ENCODE assay signal across 1 cellular context in the genomic region with DNA sequence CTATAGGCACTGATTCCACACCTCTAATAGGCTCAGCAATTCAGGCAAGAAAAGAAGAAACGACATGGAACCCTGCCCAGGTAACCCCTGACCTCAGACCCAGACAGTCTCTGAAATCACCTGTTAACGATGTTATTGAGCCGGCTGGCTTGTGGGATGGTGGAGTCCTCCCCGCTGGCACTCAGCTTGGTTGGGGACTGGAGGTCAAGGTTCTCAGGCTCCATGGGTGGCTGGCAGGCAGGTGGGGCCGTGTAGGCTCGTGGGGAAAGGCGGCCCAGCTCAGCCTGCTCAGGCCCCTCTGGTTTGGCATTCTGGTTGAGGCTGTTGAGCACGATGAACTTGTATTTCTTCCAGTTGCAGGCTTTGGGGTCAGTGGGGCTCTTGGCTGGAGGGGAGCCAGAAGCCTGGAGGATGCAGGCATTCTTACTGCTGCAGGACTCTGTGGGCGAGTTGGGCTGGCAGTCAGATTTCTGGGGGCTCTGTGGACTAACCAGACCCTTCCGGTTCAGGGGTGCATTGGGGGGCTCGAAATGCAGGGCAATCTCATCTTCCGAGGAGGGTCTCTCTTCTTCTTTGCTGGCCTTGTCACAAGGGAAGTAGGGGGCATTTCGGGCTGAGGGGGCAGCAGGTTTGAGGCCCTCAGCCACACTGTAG.
TF ChIP-seq lines count a peak whose summit lies in the region.

No MANE protein-coding gene starts in this region.

TF ChIP-seq in HepG2, 621 proteins besides CTCF, POLR2A, EP300 and RAD21:
- TF ChIP-seq AGO2 (optimal IDR thresholded peaks at IDR 0.05; ENCODE audit: low read depth, low read length) (peak; percentile 46), ETV5 (CRISPR knock-in tag; IDR thresholded peaks at IDR 0.05; ENCODE audit: borderline replicate concordance) (no peak)
